1 cellular context compared by ENCODE assay signal in genomic region chr17:75978938-75979704, GRCh38.
TF ChIP-seq lines count a peak whose summit lies in the region.

Gene ACOX1, minus strand, starts transcription at chr17:75979166. Its CDS starts 93 bp downstream, at chr17:75979073.
Gene TEN1, plus strand, starts transcription at chr17:75979240. Its CDS starts 6,953 bp downstream, at chr17:75986193.

TF ChIP-seq in HepG2, 621 proteins besides CTCF, POLR2A, EP300 and RAD21 (continued from another document and continues in another):
- TF ChIP-seq YEATS2 (CRISPR knock-in tag; IDR thresholded peaks at IDR 0.05; ENCODE audit: borderline replicate concordance) (0 out of 2 replicates have a peak, but pooled peaks have one; percentile 76), ZNF17 (CRISPR knock-in tag; IDR thresholded peaks at IDR 0.05) (no peak), KLF9 (CRISPR knock-in tag; IDR thresholded peaks at IDR 0.05; ENCODE audit: low read depth) (no peak; the same call in none of the 2 replicates), TFDP1 (CRISPR knock-in tag; IDR thresholded peaks at IDR 0.05; ENCODE audit: borderline replicate concordance) (peak; percentile 61; the same call in 1 of the 2 replicates), ASH2L (IDR thresholded peaks at IDR 0.05; ENCODE audit: insufficient read length, low read depth, low read length) (peak; percentile 62), ZNF282 (IDR thresholded peaks at IDR 0.05; ENCODE audit: partially characterized antibody) (no peak), IKZF4 (CRISPR knock-in tag; IDR thresholded peaks at IDR 0.05; ENCODE audit: borderline replicate concordance, low read depth, not compliant biosample characterization) (peak; percentile 25), MBNL3 (CRISPR knock-in tag; conservative IDR thresholded peaks at IDR 0.05) (no peak), ATF7-NPFF (CRISPR knock-in tag; IDR thresholded peaks at IDR 0.05; ENCODE audit: low read depth) (peak; percentile 64), ZNF781 (CRISPR knock-in tag; IDR thresholded peaks at IDR 0.05; ENCODE audit: borderline replicate concordance, not compliant biosample characterization) (no peak), MAFK (conservative IDR thresholded peaks at IDR 0.05 in 1 of 2, IDR thresholded peaks at IDR 0.05 in 1 of 2; ENCODE audit: low read length in 2 of 2) (no peak), MTF2 (CRISPR knock-in tag; IDR thresholded peaks at IDR 0.05; ENCODE audit: borderline replicate concordance) (peak; percentile 86; the same call in 1 of the 2 replicates), ZNF446 (CRISPR knock-in tag; IDR thresholded peaks at IDR 0.05) (no peak), TBP (CRISPR knock-in tag; IDR thresholded peaks at IDR 0.05) (0 out of 2 replicates have a peak, but pooled peaks have one; percentile 9), AHR (CRISPR knock-in tag; IDR thresholded peaks at IDR 0.05) (peak; percentile 45), MAFG (CRISPR knock-in tag; IDR thresholded peaks at IDR 0.05) (peak; percentile 78; the same call in 1 of the 2 replicates), ZNF660 (CRISPR knock-in tag; IDR thresholded peaks at IDR 0.05; ENCODE audit: borderline replicate concordance, low read depth) (no peak), MEF2D (CRISPR knock-in tag; IDR thresholded peaks at IDR 0.05) (peak; percentile 96), CREB1 (IDR thresholded peaks at IDR 0.05) (peak; percentile 73), CREB1 (CRISPR knock-in tag; IDR thresholded peaks at IDR 0.05) (peak; percentile 73), ZNF180 (CRISPR knock-in tag; IDR thresholded peaks at IDR 0.05; ENCODE audit: borderline replicate concordance, low read depth) (no peak), ZNF569 (CRISPR knock-in tag; IDR thresholded peaks at IDR 0.05; ENCODE audit: borderline replicate concordance) (no peak), REXO4 (CRISPR knock-in tag; IDR thresholded peaks at IDR 0.05; ENCODE audit: borderline replicate concordance) (no peak), DPF2 (CRISPR knock-in tag; IDR thresholded peaks at IDR 0.05; ENCODE audit: borderline replicate concordance, low read depth) (no peak), ATM (IDR thresholded peaks at IDR 0.05; ENCODE audit: borderline replicate concordance) (no peak), CREM (IDR thresholded peaks at IDR 0.05) (peak; percentile 76), CREM (CRISPR knock-in tag; IDR thresholded peaks at IDR 0.05) (no peak), NR2F2 (IDR thresholded peaks at IDR 0.05; ENCODE audit: borderline replicate concordance, low read depth) (peak; percentile 73), EEA1 (CRISPR knock-in tag; IDR thresholded peaks at IDR 0.05; ENCODE audit: borderline replicate concordance) (no peak; the same call in 1 of the 2 replicates), ZNF34 (CRISPR knock-in tag; IDR thresholded peaks at IDR 0.05; ENCODE audit: borderline replicate concordance) (peak; percentile 89), ZNF382 (CRISPR knock-in tag; IDR thresholded peaks at IDR 0.05; ENCODE audit: borderline replicate concordance) (no peak), PREB (CRISPR knock-in tag; IDR thresholded peaks at IDR 0.05) (no peak), MLX (CRISPR knock-in tag; IDR thresholded peaks at IDR 0.05) (peak; percentile 77), ZMAT5 (CRISPR knock-in tag; IDR thresholded peaks at IDR 0.05; ENCODE audit: borderline replicate concordance, low read depth) (no peak), ZFP82 (CRISPR knock-in tag; IDR thresholded peaks at IDR 0.05; ENCODE audit: borderline replicate concordance) (peak; percentile 98), ZFP37 (CRISPR knock-in tag; IDR thresholded peaks at IDR 0.05; ENCODE audit: borderline replicate concordance) (0 out of 2 replicates have a peak, but pooled peaks have one; percentile 53), ZFP62 (CRISPR knock-in tag; IDR thresholded peaks at IDR 0.05) (no peak), CC2D1A (CRISPR knock-in tag; IDR thresholded peaks at IDR 0.05) (no peak; the same call in 1 of the 2 replicates), KMT2B (CRISPR knock-in tag; IDR thresholded peaks at IDR 0.05) (peak; percentile 82), TP53 (CRISPR knock-in tag; conservative IDR thresholded peaks at IDR 0.05) (peak; percentile 38; the same call in 1 of the 2 replicates), TRIM24 (CRISPR knock-in tag; IDR thresholded peaks at IDR 0.05) (no peak), MXI1 (IDR thresholded peaks at IDR 0.05; ENCODE audit: borderline replicate concordance, low read depth, low read length) (peak; percentile 73; the same call in 1 of the 3 replicates), FOXO1 (CRISPR knock-in tag; IDR thresholded peaks at IDR 0.05) (peak; percentile 67), LBX2 (CRISPR knock-in tag; IDR thresholded peaks at IDR 0.05; ENCODE audit: borderline replicate concordance) (peak; percentile 65; the same call in 1 of the 2 replicates), ZBTB10 (CRISPR knock-in tag; IDR thresholded peaks at IDR 0.05; ENCODE audit: borderline replicate concordance) (no peak; the same call in none of the 2 replicates), RBM22 (optimal IDR thresholded peaks at IDR 0.05; ENCODE audit: low read length) (peak; percentile 74), MTA1 (CRISPR knock-in tag; IDR thresholded peaks at IDR 0.05; ENCODE audit: borderline replicate concordance) (peak; percentile 94), ONECUT2 (CRISPR knock-in tag; IDR thresholded peaks at IDR 0.05) (no peak; the same call in 1 of the 2 replicates), ZC3H13 (CRISPR knock-in tag; IDR thresholded peaks at IDR 0.05) (peak; percentile 86), HDAC6 (IDR thresholded peaks at IDR 0.05; ENCODE audit: low read depth, low read length) (no peak), ARNT2 (CRISPR knock-in tag; IDR thresholded peaks at IDR 0.05; ENCODE audit: low read depth) (no peak; the same call in none of the 2 replicates), CHCHD3 (CRISPR knock-in tag; IDR thresholded peaks at IDR 0.05) (peak; percentile 49; the same call in 1 of the 2 replicates), ZNF615 (CRISPR knock-in tag; IDR thresholded peaks at IDR 0.05; ENCODE audit: borderline replicate concordance) (no peak), ZNF33A (CRISPR knock-in tag; IDR thresholded peaks at IDR 0.05; ENCODE audit: borderline replicate concordance) (peak; percentile 96; the same call in 1 of the 2 replicates), TCF12 (IDR thresholded peaks at IDR 0.05) (no peak), TCF12 (CRISPR knock-in tag; IDR thresholded peaks at IDR 0.05) (peak; percentile 57), MAZ (IDR thresholded peaks at IDR 0.05; ENCODE audit: borderline replicate concordance, low read depth, low read length) (peak; percentile 95), MAZ (CRISPR knock-in tag; IDR thresholded peaks at IDR 0.05; ENCODE audit: low read depth) (peak; percentile 95), POGZ (CRISPR knock-in tag; IDR thresholded peaks at IDR 0.05) (peak; percentile 90), ZNF761 (CRISPR knock-in tag; conservative IDR thresholded peaks at IDR 0.05) (peak; percentile 91), ZBED4 (CRISPR knock-in tag; IDR thresholded peaks at IDR 0.05; ENCODE audit: borderline replicate concordance) (0 out of 2 replicates have a peak, but pooled peaks have one; percentile 77), ATF6 (CRISPR knock-in tag; conservative IDR thresholded peaks at IDR 0.05) (no peak), ZNF749 (CRISPR knock-in tag; IDR thresholded peaks at IDR 0.05; ENCODE audit: borderline replicate concordance) (no peak; the same call in 1 of the 2 replicates), ZNF24 (IDR thresholded peaks at IDR 0.05) (no peak), ZNF772 (CRISPR knock-in tag; IDR thresholded peaks at IDR 0.05) (peak; percentile 88), ZNF598 (CRISPR knock-in tag; IDR thresholded peaks at IDR 0.05; ENCODE audit: borderline replicate concordance) (peak; percentile 88), SMARCE1 (IDR thresholded peaks at IDR 0.05; ENCODE audit: borderline replicate concordance) (no peak), MATR3 (CRISPR knock-in tag; IDR thresholded peaks at IDR 0.05) (no peak)
